In genomic region chr1:229326601-229327000, GRCh38 we compare ENCODE assay signal across 1 cellular context.
TF ChIP-seq lines count a peak whose summit lies in the region.

No MANE protein-coding gene starts in this region.

TF ChIP-seq in neural cell, 6 proteins besides CTCF, POLR2A, EP300 and RAD21 (continued from another document):
- TF ChIP-seq EZH2 (IDR thresholded peaks at IDR 0.05; ENCODE audit: borderline replicate concordance, insufficient read depth, low read length, poor library complexity, severe bottlenecking) (no peak), POLR2AphosphoS5 (IDR thresholded peaks at IDR 0.05) (no peak), REST (IDR thresholded peaks at IDR 0.05; ENCODE audit: borderline replicate concordance) (no peak), SMC3 (conservative IDR thresholded peaks at IDR 0.05; ENCODE audit: poor library complexity) (no peak), TAF1 (IDR thresholded peaks at IDR 0.05; ENCODE audit: low read depth) (no peak)
TF ChIP-seq in neural cell: peak in this region for 0.
